18 cellular contexts compared by ENCODE assay signal in genomic region chr2:96985181-96985580, GRCh38. TPM values are rescaled to one million over a fixed set of nuclear protein-coding genes. Genes with fewer than 3 reads are reported as not detected.
"Had no signal": no experiment of that assay in that cellular context is flagged by ENCODE, and none has a peak within 500 bp of the region (broad histone marks: within the 10 kb centered on the region; RNA-seq: fewer than 3 reads in every experiment).

No MANE protein-coding gene starts in this region.

- H3K36me3 ChIP-seq: gastrocnemius medialis, heart right ventricle, pancreas, SJCRH30, thyroid gland had no signal

- H3K4me1 ChIP-seq: gastrocnemius medialis, heart right ventricle, pancreas, SJCRH30, thyroid gland had no signal

- H3K27me3 ChIP-seq: dorsolateral prefrontal cortex, gastrocnemius medialis, pancreas, SJCRH30, thyroid gland had no signal

- H3K4me3 Mint-ChIP-seq: activated CD8-positive, alpha-beta memory T cell treated with anti-CD3 and anti-CD28 coated beads, Interleukin-2, amount 10 ng/mL, durations not matched to agents 7 days and 5 days; activated naive CD4-positive, alpha-beta T cell treated with anti-CD3 and anti-CD28 coated beads, Interleukin-2, amount 10 ng/mL, durations not matched to agents 7 days and 5 days; memory B cell; natural killer cell treated with Interleukin-12 subunit alpha and Interleukin-12 subunit beta and Interleukin-15 and Interleukin-18, amount 100 ng/mL, for 72 hours had no signal

- H3K27ac Mint-ChIP-seq: activated CD8-positive, alpha-beta memory T cell treated with anti-CD3 and anti-CD28 coated beads, Interleukin-2, amount 10 ng/mL, durations not matched to agents 7 days and 5 days; activated naive CD4-positive, alpha-beta T cell treated with anti-CD3 and anti-CD28 coated beads, Interleukin-2, amount 10 ng/mL, durations not matched to agents 7 days and 5 days; memory B cell; natural killer cell treated with Interleukin-12 subunit alpha and Interleukin-12 subunit beta and Interleukin-15 and Interleukin-18, amount 100 ng/mL, for 72 hours had no signal

- H3K9me3 ChIP-seq: gastrocnemius medialis, heart right ventricle, pancreas, SJCRH30, thyroid gland had no signal

- H3K36me3 Mint-ChIP-seq: activated CD8-positive, alpha-beta memory T cell treated with anti-CD3 and anti-CD28 coated beads, Interleukin-2, amount 10 ng/mL, durations not matched to agents 7 days and 5 days; activated naive CD4-positive, alpha-beta T cell treated with anti-CD3 and anti-CD28 coated beads, Interleukin-2, amount 10 ng/mL, durations not matched to agents 7 days and 5 days; memory B cell; natural killer cell treated with Interleukin-12 subunit alpha and Interleukin-12 subunit beta and Interleukin-15 and Interleukin-18, amount 100 ng/mL, for 72 hours had no signal

- H3K4me3 ChIP-seq: dorsolateral prefrontal cortex, gastrocnemius medialis, heart right ventricle, pancreas, SJCRH30, thyroid gland had no signal

- H3K27me3 Mint-ChIP-seq: activated CD8-positive, alpha-beta memory T cell treated with anti-CD3 and anti-CD28 coated beads, Interleukin-2, amount 10 ng/mL, durations not matched to agents 7 days and 5 days had no signal

- H3K9me3 Mint-ChIP-seq: activated naive CD4-positive, alpha-beta T cell treated with anti-CD3 and anti-CD28 coated beads, Interleukin-2, amount 10 ng/mL, durations not matched to agents 7 days and 5 days; memory B cell; natural killer cell treated with Interleukin-12 subunit alpha and Interleukin-12 subunit beta and Interleukin-15 and Interleukin-18, amount 100 ng/mL, for 72 hours had no signal

- DNase-seq: activated CD4-positive, alpha-beta T cell treated with anti-CD3 and anti-CD28 coated beads, Interleukin-2, amount 50 U/mL, for 4 hours; activated CD8-positive, alpha-beta memory T cell treated with anti-CD3 and anti-CD28 coated beads, Interleukin-2, amount 10 ng/mL, durations not matched to agents 7 days and 5 days; activated naive CD4-positive, alpha-beta T cell treated with anti-CD3 and anti-CD28 coated beads, Interleukin-2, amount 10 ng/mL, durations not matched to agents 7 days and 5 days; activated T-cell treated with anti-CD3 and anti-CD28 coated beads, Interleukin-2, amount 50 U/mL, for 1 hour; dorsolateral prefrontal cortex; erythroblast; gastrocnemius medialis; heart right ventricle; left ventricle myocardium superior; SJCRH30; stimulated activated CD4-positive, alpha-beta T cell treated with anti-CD3 and anti-CD28 coated beads, Interleukin-12 subunit alpha, Interleukin-12 subunit beta, amount 100 ng/mL, for 4 hours; stimulated activated CD4-positive, alpha-beta T cell treated with anti-CD3 and anti-CD28 coated beads, Interleukin-2, amount 100 ng/mL, for 24 hours; SW 1271; thyroid gland had no signal

- H3K4me1 Mint-ChIP-seq: activated CD8-positive, alpha-beta memory T cell treated with anti-CD3 and anti-CD28 coated beads, Interleukin-2, amount 10 ng/mL, durations not matched to agents 7 days and 5 days; activated naive CD4-positive, alpha-beta T cell treated with anti-CD3 and anti-CD28 coated beads, Interleukin-2, amount 10 ng/mL, durations not matched to agents 7 days and 5 days had no signal

- ATAC-seq: activated CD4-positive, CD25-positive, alpha-beta regulatory T cell treated with anti-CD3 and anti-CD28 coated beads, Interleukin-2, amount 50 U/mL, for 24 hours; activated CD8-positive, alpha-beta memory T cell treated with anti-CD3 and anti-CD28 coated beads, Interleukin-2, amount 10 ng/mL, durations not matched to agents 7 days and 5 days; gastrocnemius medialis; heart right ventricle; left ventricle myocardium superior; natural killer cell treated with Interleukin-12 subunit alpha and Interleukin-12 subunit beta and Interleukin-15 and Interleukin-18, amount 100 ng/mL, for 72 hours; pancreas had no signal

- H3K27ac ChIP-seq: gastrocnemius medialis, heart right ventricle, pancreas, SJCRH30, thyroid gland had no signal

RNA-seq across cellular contexts. Expression of gene FAM178B, which starts 1.2 kb away (rescaled TPM):
- polyA plus RNA-seq: pancreas had no signal
